In the genomic region with DNA sequence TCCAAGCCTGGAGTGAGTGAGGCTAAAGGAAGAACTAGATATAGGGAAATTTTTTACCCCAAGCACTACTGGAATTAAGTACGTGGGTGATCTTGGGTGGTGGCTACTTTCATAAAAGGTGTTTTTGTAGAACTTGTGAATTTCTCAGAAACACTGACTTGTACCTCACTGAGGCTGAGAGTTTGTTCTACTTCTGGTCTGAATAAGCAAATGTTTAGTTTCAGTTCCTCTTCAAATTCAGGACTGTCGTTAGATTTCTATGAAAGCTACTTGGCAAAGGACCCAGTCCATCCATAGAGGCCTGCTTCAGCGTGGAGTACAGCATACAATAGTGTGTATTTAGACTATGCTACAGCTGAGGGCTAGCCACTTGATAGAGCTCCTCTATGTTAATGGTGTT, we compare ENCODE assay signal across 10 cellular contexts.
DNase-seq lines count a peak whose midpoint lies in the region; ATAC-seq lines count a peak whose summit lies in the region.
"Had no signal": no experiment of that assay in that cellular context is flagged by ENCODE, and none has a peak within 500 bp of the region (broad histone marks: within the 10 kb centered on the region; RNA-seq: fewer than 3 reads in every experiment).

No MANE protein-coding gene starts in this region.

- H3K27me3 ChIP-seq in HAP-1 (ENCODE audit: low read depth) = peaks cover 9% of the 10 kb centered on the region; the same call in 1 of the 2 replicates

- peak overlapping the region; percentile 26 for H3K27ac Mint-ChIP-seq in activated T-helper 2 cell treated with anti-CD3 and anti-CD28 coated beads, Interferon-gamma antibody, Interleukin-2, Interleukin-4, amounts not matched to agents 10 μg/mL and 5 μg/mL and 100 μg/mL, durations not matched to agents 14 hours and 24 hours and 36 hours

- H3K9me3 Mint-ChIP-seq in activated T-helper 2 cell treated with anti-CD3 and anti-CD28 coated beads, Interferon-gamma antibody, Interleukin-2, Interleukin-4, amounts not matched to agents 10 μg/mL and 5 μg/mL and 100 μg/mL, durations not matched to agents 14 hours and 24 hours and 36 hours = peaks cover 4% of the 10 kb centered on the region

- H3K9me3 ChIP-seq in HAP-1 = no peaks in the 10 kb centered on the region

- peaks cover 5% of the 10 kb centered on the region for H3K27me3 Mint-ChIP-seq in activated T-helper 2 cell treated with anti-CD3 and anti-CD28 coated beads, Interferon-gamma antibody, Interleukin-2, Interleukin-4, amounts not matched to agents 10 μg/mL and 5 μg/mL and 100 μg/mL, durations not matched to agents 14 hours and 24 hours and 36 hours (ENCODE audit: low read depth)

- no peak overlapping the region for H3K4me3 Mint-ChIP-seq in activated T-helper 2 cell treated with anti-CD3 and anti-CD28 coated beads, Interferon-gamma antibody, Interleukin-2, Interleukin-4, amounts not matched to agents 10 μg/mL and 5 μg/mL and 100 μg/mL, durations not matched to agents 14 hours and 24 hours and 36 hours (ENCODE audit: low read depth)

- no peak for DNase-seq in activated T-helper 2 cell treated with anti-CD3 and anti-CD28 coated beads, Interferon-gamma antibody, Interleukin-2, Interleukin-4, amounts not matched to agents 10 μg/mL and 5 μg/mL and 100 μg/mL, durations not matched to agents 14 hours and 24 hours and 36 hours (ENCODE audit: low spot score)
- DNase-seq in GOT3 (lab: John Stamatoyannopoulos, UW) (no peak), HAP-1 (ENCODE audit: low spot score in 2 of 2) (no peak), activated T-cell treated with anti-CD3 and anti-CD28 coated beads for 4 hours (no peak), posterior cingulate gyrus (no peak)
- DNase-seq: cortex of kidney, NCI-H2107 had no signal

- H3K4me3 ChIP-seq in HAP-1 = no peak overlapping the region

- intact Hi-C loops in activated T-helper 2 cell treated with anti-CD3 and anti-CD28 coated beads, Interferon-gamma antibody, Interleukin-2, Interleukin-4, amounts not matched to agents 10 μg/mL and 5 μg/mL and 100 μg/mL, durations not matched to agents 14 hours and 24 hours and 36 hours (cut with micrococcal nuclease) = loop anchor here (1.0 to 10.0 kb wide), 4 partner anchors 40 to 649 kb away; no protein-coding TSS in a partner anchor
- intact Hi-C loops in posterior cingulate gyrus (cut with DNase I) = loop anchor here (5.0 kb wide), 1 partner anchor 1007 kb away; no protein-coding TSS in a partner anchor

- no peaks in the 10 kb centered on the region for H3K4me1 ChIP-seq in HAP-1

- in situ Hi-C loops in HAP-1 (cut with MboI; ENCODE audit: low sequenced_read_pairs) = loop anchor here (25.0 kb wide), 2 partner anchors 647 to 997 kb away; no protein-coding TSS in a partner anchor

- ATAC-seq in GM18858 (IDR thresholded peaks at IDR 0.05; ENCODE audit: unreplicated experiment) (peak; percentile 97), GM21390 (IDR thresholded peaks at IDR 0.05; ENCODE audit: unreplicated experiment) (peak; percentile 97), HG03196 (IDR thresholded peaks at IDR 0.05; ENCODE audit: unreplicated experiment) (peak; percentile 94)

- H3K36me3 ChIP-seq in HAP-1 (replicated peaks) = no peaks in the 10 kb centered on the region

- H3K4me1 Mint-ChIP-seq in activated T-helper 2 cell treated with anti-CD3 and anti-CD28 coated beads, Interferon-gamma antibody, Interleukin-2, Interleukin-4, amounts not matched to agents 10 μg/mL and 5 μg/mL and 100 μg/mL, durations not matched to agents 14 hours and 24 hours and 36 hours (ENCODE audit: low read depth) = peaks cover 34% of the 10 kb centered on the region

- peaks cover 11% of the 10 kb centered on the region for H3K36me3 Mint-ChIP-seq in activated T-helper 2 cell treated with anti-CD3 and anti-CD28 coated beads, Interferon-gamma antibody, Interleukin-2, Interleukin-4, amounts not matched to agents 10 μg/mL and 5 μg/mL and 100 μg/mL, durations not matched to agents 14 hours and 24 hours and 36 hours (ENCODE audit: low read depth)
